In the genomic region with DNA sequence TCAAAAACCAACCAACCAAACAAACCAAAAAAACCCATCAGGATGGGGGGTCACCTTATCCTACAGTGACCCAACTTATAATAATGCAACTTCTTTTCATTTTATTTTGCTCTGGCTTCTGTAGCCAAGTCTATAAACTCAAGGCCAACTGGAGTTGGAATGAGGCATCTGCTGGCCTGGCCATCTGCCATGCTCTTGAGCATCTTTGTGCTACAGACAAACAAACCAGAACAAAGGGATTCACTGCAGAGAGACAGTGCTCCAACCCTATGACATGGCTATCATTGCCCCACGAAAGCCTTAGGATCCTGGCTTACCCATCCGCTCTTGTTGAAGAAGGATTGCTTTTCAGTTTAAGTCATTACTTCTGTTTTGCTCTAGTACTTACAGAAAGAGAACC, we compare ENCODE assay signal across 9 cellular contexts.
DNase-seq lines count a peak whose midpoint lies in the region; ATAC-seq and TF ChIP-seq lines count a peak whose summit lies in the region.
"Had no signal": no experiment of that assay in that cellular context is flagged by ENCODE, and none has a peak within 500 bp of the region (broad histone marks: within the 10 kb centered on the region; RNA-seq: fewer than 3 reads in every experiment).

No MANE protein-coding gene starts in this region.

- H3K27me3 ChIP-seq in layer of hippocampus (ENCODE audit: control insufficient read depth, insufficient read depth, low read length) = no peaks in the 10 kb centered on the region

- no peak overlapping the region for H3K4me3 ChIP-seq in AG09309 (ENCODE audit: control insufficient read depth, low read depth, low read length)

- H3K27ac ChIP-seq in layer of hippocampus (ENCODE audit: low read depth, low read length) = peak overlapping the region; percentile 63

- no peak for TF ChIP-seq CTCF in AG09309 (IDR thresholded peaks at IDR 0.05; ENCODE audit: control insufficient read depth, insufficient read depth, low read depth, low read length, missing control alignments)

- peak; percentile 37 for DNase-seq in AG09309 (ENCODE audit: low read depth)
- peak; percentile 72 for DNase-seq in NCI-H146 (lab: John Stamatoyannopoulos, UW)
- peak in 44 of 56 donors; percentile 2 to 84 (median 24) for DNase-seq in amygdala (lab: John Stamatoyannopoulos, UW)
- no peak for DNase-seq in stimulated activated CD8-positive, alpha-beta memory T cell treated with anti-CD3 and anti-CD28 coated beads, Interleukin-4, amount 100 ng/mL, for 48 hours
- DNase-seq: activated CD4-positive, alpha-beta memory T cell treated with anti-CD3 and anti-CD28 coated beads for 36 hours had no signal

- ATAC-seq in GM19463 (IDR thresholded peaks at IDR 0.05; ENCODE audit: unreplicated experiment) (no peak), GM19467 (IDR thresholded peaks at IDR 0.05; ENCODE audit: unreplicated experiment) (no peak), HG03565 (IDR thresholded peaks at IDR 0.05; ENCODE audit: unreplicated experiment) (no peak)
